9 cellular contexts compared by ENCODE assay signal in genomic region chr19:13396256-13397080, GRCh38.
A peak's percentile ranks its signal among the peaks of the same experiment; 100 is the strongest.
DNase-seq lines count a peak whose midpoint lies in the region; ATAC-seq and TF ChIP-seq lines count a peak whose summit lies in the region.
"Had no signal": no experiment of that assay in that cellular context is flagged by ENCODE, and none has a peak within 500 bp of the region (broad histone marks: within the 10 kb centered on the region; RNA-seq: fewer than 3 reads in every experiment).

No MANE protein-coding gene starts in this region.

- no peak overlapping the region for H3K9ac ChIP-seq in skeletal muscle satellite cell (ENCODE audit: low read depth, low read length)

- no peak for TF ChIP-seq CTCF in heart left ventricle (IDR thresholded peaks at IDR 0.05)

- TF ChIP-seq POLR2A in heart left ventricle (IDR thresholded peaks at IDR 0.05): no peak

- H3K9me3 Mint-ChIP-seq in activated T-cell treated with anti-CD3 and anti-CD28 coated beads, Interleukin-2, amount 50 U/mL, for 24 hours: no peaks in the 10 kb centered on the region

- in situ Hi-C loops in SK-MEL-5 (cut with HindIII; ENCODE audit: low pct_unique_long_range_greater_than_20kb, low sequenced_read_pairs): no loop called here

- peaks cover 0 to 5% (median 0%) of the 10 kb centered on the region in 12 donors for H3K9me3 ChIP-seq in heart left ventricle
- no peaks in the 10 kb centered on the region for H3K9me3 ChIP-seq in skeletal muscle satellite cell (replicated peaks; ENCODE audit: low read length)

- H3K4me3 ChIP-seq in heart left ventricle (no peak overlapping the region), skeletal muscle satellite cell (ENCODE audit: low read length) (peak overlapping the region; percentile 43)

- H3K4me1 ChIP-seq in heart left ventricle: peaks cover 0 to 6% (median 0%) of the 10 kb centered on the region in 12 donors
- H3K4me1 ChIP-seq in skeletal muscle satellite cell (ENCODE audit: control insufficient read depth, insufficient read depth, low read length): peaks cover 35% of the 10 kb centered on the region

- peaks cover 69% of the 10 kb centered on the region for H3K27me3 Mint-ChIP-seq in activated T-cell treated with anti-CD3 and anti-CD28 coated beads, Interleukin-2, amount 50 U/mL, for 24 hours

- intact Hi-C loops in heart left ventricle (cut with DNase I): loop anchor here in 1 of 10 donors (2.0 kb wide), 1 partner anchor 44 kb away; no protein-coding TSS in a partner anchor
- intact Hi-C loops in posterior vena cava (cut with DNase I): no loop called here

- no peak overlapping the region for H3K4me3 Mint-ChIP-seq in activated T-cell treated with anti-CD3 and anti-CD28 coated beads, Interleukin-2, amount 50 U/mL, for 24 hours

- H3K36me3 Mint-ChIP-seq in activated T-cell treated with anti-CD3 and anti-CD28 coated beads, Interleukin-2, amount 50 U/mL, for 24 hours (ENCODE audit: low read depth): no peaks in the 10 kb centered on the region

- H3K27me3 ChIP-seq in heart left ventricle (peaks cover 0 to 28% (median 0%) of the 10 kb centered on the region in 9 donors), skeletal muscle satellite cell (ENCODE audit: control insufficient read depth, insufficient read depth, low read length) (no peaks in the 10 kb centered on the region)

- H3K4me1 Mint-ChIP-seq in activated T-cell treated with anti-CD3 and anti-CD28 coated beads, Interleukin-2, amount 50 U/mL, for 24 hours (ENCODE audit: low read depth): no peaks in the 10 kb centered on the region

- H3K27ac ChIP-seq in heart left ventricle: no peak overlapping the region
- H3K27ac ChIP-seq: VCaP had no signal

- peak; percentile 28 for DNase-seq in activated T-cell treated with anti-CD3 and anti-CD28 coated beads, Interleukin-2, amount 50 U/mL, for 24 hours
- DNase-seq in activated T-cell treated with anti-CD3 and anti-CD28 coated beads for 4 hours (no peak), SK-MEL-5 (ENCODE audit: low read depth, low spot score) (peak; percentile 81), heart left ventricle (peak in 2 of 5 donors; percentile 27 to 30), posterior vena cava (ENCODE audit: low spot score) (no peak)

- H3K36me3 ChIP-seq in heart left ventricle: no peaks in the 10 kb centered on the region
- H3K36me3 ChIP-seq in skeletal muscle satellite cell (ENCODE audit: insufficient read depth, low read length): no peaks in the 10 kb centered on the region

- ATAC-seq in heart left ventricle (peak in 3 of 4 donors; percentile 26 to 48 (median 46)), GM18861 (IDR thresholded peaks at IDR 0.05; ENCODE audit: unreplicated experiment) (no peak), GM21825 (IDR thresholded peaks at IDR 0.05; ENCODE audit: unreplicated experiment) (no peak)

- peak overlapping the region; percentile 64 for H3K4me2 ChIP-seq in skeletal muscle satellite cell (ENCODE audit: low read length)

- no peak overlapping the region for H3K27ac Mint-ChIP-seq in activated T-cell treated with anti-CD3 and anti-CD28 coated beads, Interleukin-2, amount 50 U/mL, for 24 hours

- 30 to 33% (median 33%) methylated on average over 18 of the region's 18 CpGs for WGBS in heart left ventricle, 4 donors

Comparison
In these comparisons a context has a peak if more than half of its experiments do, and no peak if none do; other contexts are left out.
1. DNase-seq: peak in activated T-cell treated with anti-CD3 and anti-CD28 coated beads, Interleukin-2, amount 50 U/mL, for 24 hours (single experiment) and SK-MEL-5 (single experiment); none in activated T-cell treated with anti-CD3 and anti-CD28 coated beads for 4 hours (single experiment) and posterior vena cava (single experiment).
2. ATAC-seq: peak in heart left ventricle (3 of 4); none in GM18861 (single experiment) and GM21825 (single experiment).